Comparison of ENCODE assay signal across 18 cellular contexts in the genomic region with DNA sequence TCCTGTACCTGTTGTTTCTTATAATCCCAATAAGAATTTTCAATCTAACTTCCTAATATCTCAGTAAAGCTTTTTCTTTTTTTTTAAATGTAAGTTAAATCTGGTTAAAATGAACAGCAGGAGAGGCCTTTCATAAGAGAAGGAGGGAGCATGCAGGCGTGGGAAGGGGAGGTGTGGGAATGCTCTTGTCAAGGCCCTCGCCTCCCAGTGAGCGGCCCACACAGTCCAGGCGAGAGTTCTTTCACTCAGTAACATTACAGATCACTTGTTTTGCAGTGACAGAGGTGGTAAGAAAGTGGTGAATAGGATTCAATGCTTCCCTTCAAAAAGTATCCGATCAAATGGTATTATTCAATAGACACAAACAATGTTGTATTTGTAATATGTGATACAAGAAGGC.
DNase-seq lines count a peak whose midpoint lies in the region; ATAC-seq and TF ChIP-seq lines count a peak whose summit lies in the region.
"Had no signal": no experiment of that assay in that cellular context is flagged by ENCODE, and none has a peak within 500 bp of the region (broad histone marks: within the 10 kb centered on the region; RNA-seq: fewer than 3 reads in every experiment).

No MANE protein-coding gene starts in this region.

- no peak overlapping the region for H3K4me3 Mint-ChIP-seq in nephron progenitor cell
- H3K4me3 Mint-ChIP-seq: B cell; CD4-positive, alpha-beta T cell; H9 had no signal

- no peak for ATAC-seq in GM18909 (IDR thresholded peaks at IDR 0.05; ENCODE audit: poor library complexity, unreplicated experiment)
- ATAC-seq in lower lobe of right lung = no peak
- ATAC-seq: GM12878 had no signal

- peak overlapping the region; percentile 10 for H3K27ac Mint-ChIP-seq in nephron progenitor cell
- H3K27ac Mint-ChIP-seq: B cell; CD4-positive, alpha-beta T cell; H9 had no signal

- 89% methylated on average over 5 of the region's 5 CpGs for WGBS in hepatocyte (ENCODE audit: low lambda C conversion rate, missing lambda C conversion rate)

- peaks cover 11% of the 10 kb centered on the region for H3K9me3 ChIP-seq in left ventricle myocardium inferior (replicated peaks)
- H3K9me3 ChIP-seq in hepatocyte (ENCODE audit: low read depth) = no peaks in the 10 kb centered on the region
- no peaks in the 10 kb centered on the region for H3K9me3 ChIP-seq in lower lobe of right lung

- H3K27me3 Mint-ChIP-seq in nephron progenitor cell (ENCODE audit: low read depth, poor library complexity) = peaks cover 7% of the 10 kb centered on the region
- H3K27me3 Mint-ChIP-seq: B cell had no signal

- H3K4me1 ChIP-seq in left ventricle myocardium inferior = peaks cover 39% of the 10 kb centered on the region
- no peaks in the 10 kb centered on the region for H3K4me1 ChIP-seq in hepatocyte (ENCODE audit: insufficient read depth)
- H3K4me1 ChIP-seq in lower lobe of right lung = peaks cover 3% of the 10 kb centered on the region

- no peaks in the 10 kb centered on the region for H3K9me2 ChIP-seq in hepatocyte (replicated peaks; ENCODE audit: insufficient read depth)

- H3K27ac ChIP-seq in angular gyrus (ENCODE audit: low read depth, low read length) (peak overlapping the region; percentile 4), left ventricle myocardium inferior (replicated peaks) (peak overlapping the region; percentile 17), hepatocyte (no peak overlapping the region), lower lobe of right lung (no peak overlapping the region)

- no peaks in the 10 kb centered on the region for H4K20me1 ChIP-seq in hepatocyte (ENCODE audit: insufficient read depth, poor library complexity, severe bottlenecking)

- H3K79me2 ChIP-seq in hepatocyte = no peaks in the 10 kb centered on the region

- H3K36me3 ChIP-seq in left ventricle myocardium inferior (no peaks in the 10 kb centered on the region), hepatocyte (replicated peaks; ENCODE audit: insufficient read depth, low read depth) (no peaks in the 10 kb centered on the region), lower lobe of right lung (no peaks in the 10 kb centered on the region)

- DNase-seq in Ammon's horn (ENCODE audit: low spot score) (peak; percentile 61), left ventricle myocardium inferior (no peak), nephron progenitor cell (no peak), hepatocyte (ENCODE audit: low spot score) (no peak), lower lobe of right lung (no peak)
- DNase-seq in stimulated activated naive CD4-positive, alpha-beta T cell treated with Interleukin-2 at 50 U/mL for 16 hours (lab: John Stamatoyannopoulos, UW) = no peak
- DNase-seq: ACHN; C1 segment of cervical spinal cord; Calu3; CD4-positive, alpha-beta T cell; DMS 273 treated with DMSO at 0.1 percent for 48 hours; DMS79; GOT3; H9 had no signal

- intact Hi-C loops in left ventricle myocardium inferior (cut with micrococcal nuclease) = no loop called here
- intact Hi-C loops in lower lobe of right lung (cut with DNase I) = no loop called here

- peaks cover 20% of the 10 kb centered on the region for H3K9me3 Mint-ChIP-seq in nephron progenitor cell

- H2AFZ ChIP-seq in hepatocyte = no peak overlapping the region

- H3K27me3 ChIP-seq in left ventricle myocardium inferior (ENCODE audit: low read depth) = no peaks in the 10 kb centered on the region
- no peaks in the 10 kb centered on the region for H3K27me3 ChIP-seq in hepatocyte
- no peaks in the 10 kb centered on the region for H3K27me3 ChIP-seq in lower lobe of right lung (ENCODE audit: low read depth)

- H3K4me2 ChIP-seq in hepatocyte = no peak overlapping the region

- no peaks in the 10 kb centered on the region for H3K36me3 Mint-ChIP-seq in nephron progenitor cell (ENCODE audit: low read depth)

- TF ChIP-seq CTCF in left ventricle myocardium inferior (IDR thresholded peaks at IDR 0.05; ENCODE audit: borderline replicate concordance) (no peak), nephron progenitor cell (IDR thresholded peaks at IDR 0.05) (no peak), hepatocyte (IDR thresholded peaks at IDR 0.05; ENCODE audit: poor library complexity) (no peak), lower lobe of right lung (IDR thresholded peaks at IDR 0.05) (no peak)

- H3K4me3 ChIP-seq in left ventricle myocardium inferior (no peak overlapping the region), hepatocyte (no peak overlapping the region), lower lobe of right lung (no peak overlapping the region)
- H3K4me3 ChIP-seq: GM12878 had no signal

- H3K4me1 Mint-ChIP-seq in nephron progenitor cell = no peaks in the 10 kb centered on the region
- H3K4me1 Mint-ChIP-seq: B cell, H9 had no signal

Comparison
In these comparisons a context has a peak if more than half of its experiments do, and no peak if none do; other contexts are left out.
1. H3K27ac ChIP-seq: peak in angular gyrus (single experiment) and left ventricle myocardium inferior (single experiment); none in hepatocyte (single experiment) and lower lobe of right lung (single experiment).